22 cellular contexts compared by ENCODE assay signal in genomic region chr4:153533387-153533786, GRCh38.
DNase-seq lines count a peak whose midpoint lies in the region; ATAC-seq and TF ChIP-seq lines count a peak whose summit lies in the region.
"Had no signal": no experiment of that assay in that cellular context is flagged by ENCODE, and none has a peak within 500 bp of the region (broad histone marks: within the 10 kb centered on the region; RNA-seq: fewer than 3 reads in every experiment).

No MANE protein-coding gene starts in this region.

- no peaks in the 10 kb centered on the region for H3K9me3 Mint-ChIP-seq in activated CD8-positive, alpha-beta T cell treated with anti-CD3 and anti-CD28 coated beads for 36 hours
- H3K9me3 Mint-ChIP-seq in activated CD8-positive, alpha-beta T cell treated with anti-CD3 and anti-CD28 coated beads, Interleukin-2, amount 10 ng/mL, durations not matched to agents 7 days and 5 days (ENCODE audit: insufficient read depth): no peaks in the 10 kb centered on the region
- H3K9me3 Mint-ChIP-seq in effector memory CD8-positive, alpha-beta T cell: no peaks in the 10 kb centered on the region
- H3K9me3 Mint-ChIP-seq: GM23338 had no signal

- no peaks in the 10 kb centered on the region for H3K9me3 ChIP-seq in GM23248 (ENCODE audit: low read depth)
- no peaks in the 10 kb centered on the region for H3K9me3 ChIP-seq in gastrocnemius medialis
- no peaks in the 10 kb centered on the region for H3K9me3 ChIP-seq in body of pancreas

- no peaks in the 10 kb centered on the region for H3K79me2 ChIP-seq in GM23248 (ENCODE audit: insufficient read depth)

- ATAC-seq in activated CD8-positive, alpha-beta T cell treated with anti-CD3 and anti-CD28 coated beads for 36 hours: no peak
- ATAC-seq in activated CD8-positive, alpha-beta T cell treated with anti-CD3 and anti-CD28 coated beads, Interleukin-2, amount 10 ng/mL, durations not matched to agents 7 days and 5 days: no peak
- ATAC-seq in effector memory CD8-positive, alpha-beta T cell (replicated peaks): no peak
- ATAC-seq in gastrocnemius medialis (no peak), body of pancreas (no peak)
- ATAC-seq: GM23338, K562, Right ventricle myocardium inferior had no signal

- no peak overlapping the region for H3K4me2 ChIP-seq in GM23248 (ENCODE audit: unreplicated experiment)
- H3K4me2 ChIP-seq: GM23338, smooth muscle cell had no signal

- no peaks in the 10 kb centered on the region for H3F3A ChIP-seq in GM23248 (ENCODE audit: insufficient read depth)

- peak overlapping the region; percentile 88 for H3K27ac Mint-ChIP-seq in activated CD8-positive, alpha-beta T cell treated with anti-CD3 and anti-CD28 coated beads for 36 hours
- no peak overlapping the region for H3K27ac Mint-ChIP-seq in activated CD8-positive, alpha-beta T cell treated with anti-CD3 and anti-CD28 coated beads, Interleukin-2, amount 10 ng/mL, durations not matched to agents 7 days and 5 days
- peak overlapping the region; percentile 88 to 98 for H3K27ac Mint-ChIP-seq in effector memory CD8-positive, alpha-beta T cell
- H3K27ac Mint-ChIP-seq: GM23338 had no signal

- H3K4me3 ChIP-seq in GM23248 (no peak overlapping the region), gastrocnemius medialis (no peak overlapping the region), body of pancreas (no peak overlapping the region)
- H3K4me3 ChIP-seq: GM23338, K562, smooth muscle cell had no signal

- CTCF ChIA-PET in activated CD8-positive, alpha-beta T cell treated with anti-CD3 and anti-CD28 coated beads for 36 hours (lab: Charles Lee): interaction anchor here (0.6 to 3.3 kb wide), 5 partner anchors 35 to 1032 kb away, joined by 3 to 16 read pairs (median 3); no protein-coding TSS in a partner anchor
- CTCF ChIA-PET in activated CD8-positive, alpha-beta T cell treated with anti-CD3 and anti-CD28 coated beads, Interleukin-2, amount 10 ng/mL, durations not matched to agents 7 days and 5 days (lab: Charles Lee): interaction anchor here (0.8 to 1.9 kb wide), 5 partner anchors 11 to 82 kb away, joined by 3 to 14 read pairs (median 3); no protein-coding TSS in a partner anchor

- DNase-seq in activated CD8-positive, alpha-beta T cell treated with anti-CD3 and anti-CD28 coated beads for 36 hours: peak; percentile 33
- no peak for DNase-seq in activated CD8-positive, alpha-beta T cell treated with anti-CD3 and anti-CD28 coated beads, Interleukin-2, amount 10 ng/mL, durations not matched to agents 7 days and 5 days
- DNase-seq in GM23248: peak; percentile 65
- no peak for DNase-seq in effector memory CD8-positive, alpha-beta T cell
- DNase-seq in gastrocnemius medialis: no peak
- DNase-seq in body of pancreas: no peak
- no peak for DNase-seq in NOMO-1 treated with dmso at 0.1 percent for 144 hours (lab: John Stamatoyannopoulos, UW; ENCODE audit: unreplicated experiment)
- no peak for DNase-seq in DMS153 treated with DMSO at 0.1 percent for 48 hours (lab: John Stamatoyannopoulos, UW; ENCODE audit: unreplicated experiment)
- DNase-seq: activated CD4-positive, alpha-beta T cell treated with anti-CD3 and anti-CD28 coated beads, Interleukin-2, amount 50 U/mL, for 1 hour; activated naive CD4-positive, alpha-beta T cell; cortex of kidney; DMS53; GF-D8; NCI-H69; nucleus accumbens; stimulated activated CD4-positive, alpha-beta T cell treated with anti-CD3 and anti-CD28 coated beads, Interleukin-4, amount 100 ng/mL, for 1 hour; SW 1271 had no signal

- TF ChIP-seq POLR2A in gastrocnemius medialis (IDR thresholded peaks at IDR 0.05): no peak
- TF ChIP-seq POLR2A in body of pancreas (IDR thresholded peaks at IDR 0.05): no peak

- H3K4me1 Mint-ChIP-seq in activated CD8-positive, alpha-beta T cell treated with anti-CD3 and anti-CD28 coated beads for 36 hours (ENCODE audit: low read depth): peaks cover 86% of the 10 kb centered on the region
- peaks cover 81% of the 10 kb centered on the region for H3K4me1 Mint-ChIP-seq in activated CD8-positive, alpha-beta T cell treated with anti-CD3 and anti-CD28 coated beads, Interleukin-2, amount 10 ng/mL, durations not matched to agents 7 days and 5 days (ENCODE audit: low read depth)
- peaks cover 61 to 77% of the 10 kb centered on the region in 2 donors for H3K4me1 Mint-ChIP-seq in effector memory CD8-positive, alpha-beta T cell (ENCODE audit: low read depth in 2 of 2)

- peaks cover 16% of the 10 kb centered on the region for H3K4me1 ChIP-seq in GM23248 (ENCODE audit: insufficient read depth)
- H3K4me1 ChIP-seq in gastrocnemius medialis: peaks cover 87 to 91% of the 10 kb centered on the region in 2 donors
- peaks cover 84% of the 10 kb centered on the region for H3K4me1 ChIP-seq in body of pancreas

- H3K27me3 ChIP-seq in GM23248 (replicated peaks; ENCODE audit: insufficient read depth) (no peaks in the 10 kb centered on the region), gastrocnemius medialis (no peaks in the 10 kb centered on the region), body of pancreas (no peaks in the 10 kb centered on the region)

- peaks cover 23% of the 10 kb centered on the region for H3K36me3 Mint-ChIP-seq in activated CD8-positive, alpha-beta T cell treated with anti-CD3 and anti-CD28 coated beads for 36 hours (ENCODE audit: low read depth)
- H3K36me3 Mint-ChIP-seq in activated CD8-positive, alpha-beta T cell treated with anti-CD3 and anti-CD28 coated beads, Interleukin-2, amount 10 ng/mL, durations not matched to agents 7 days and 5 days (ENCODE audit: low read depth): peaks cover 36% of the 10 kb centered on the region
- peaks cover 19% of the 10 kb centered on the region for H3K36me3 Mint-ChIP-seq in effector memory CD8-positive, alpha-beta T cell (ENCODE audit: insufficient read depth)

- POLR2A ChIA-PET in activated CD8-positive, alpha-beta T cell treated with anti-CD3 and anti-CD28 coated beads for 36 hours (lab: Charles Lee): interaction anchor here (0.8 to 3.4 kb wide), 10 partner anchors 10 to 67 kb away, joined by 3 to 16 read pairs (median 3); no protein-coding TSS in a partner anchor
- POLR2A ChIA-PET in activated CD8-positive, alpha-beta T cell treated with anti-CD3 and anti-CD28 coated beads, Interleukin-2, amount 10 ng/mL, durations not matched to agents 7 days and 5 days (lab: Charles Lee): no interaction called here

- in situ Hi-C loops in GM23248 (cut with MboI): no loop called here
- in situ Hi-C loops in gastrocnemius medialis (cut with MboI; ENCODE audit: low sequenced_read_pairs in 4 of 4): no loop called here

- H3K27ac ChIP-seq in GM23248: no peak overlapping the region
- peak overlapping the region; percentile 77 to 83 (median 83) for H3K27ac ChIP-seq in gastrocnemius medialis
- no peak overlapping the region for H3K27ac ChIP-seq in body of pancreas
- H3K27ac ChIP-seq: C4-2B had no signal

- no peak overlapping the region for H3K4me3 Mint-ChIP-seq in activated CD8-positive, alpha-beta T cell treated with anti-CD3 and anti-CD28 coated beads for 36 hours
- no peak overlapping the region for H3K4me3 Mint-ChIP-seq in activated CD8-positive, alpha-beta T cell treated with anti-CD3 and anti-CD28 coated beads, Interleukin-2, amount 10 ng/mL, durations not matched to agents 7 days and 5 days
- no peak overlapping the region for H3K4me3 Mint-ChIP-seq in effector memory CD8-positive, alpha-beta T cell
- H3K4me3 Mint-ChIP-seq: GM23338 had no signal

- H4K20me1 ChIP-seq in GM23248 (ENCODE audit: insufficient read depth): no peaks in the 10 kb centered on the region

- H2AFZ ChIP-seq in GM23248: no peak overlapping the region
- H2AFZ ChIP-seq: GM23338 had no signal

- no peak overlapping the region for H3K9ac ChIP-seq in GM23248

- H3K36me3 ChIP-seq in GM23248 (ENCODE audit: low read depth) (no peaks in the 10 kb centered on the region), gastrocnemius medialis (no peaks in the 10 kb centered on the region), body of pancreas (replicated peaks in 1 of 2; ENCODE audit: insufficient read depth in 1 of 2, low read depth in 2 of 2) (no peaks in the 10 kb centered on the region)

- H3K27me3 Mint-ChIP-seq in activated CD8-positive, alpha-beta T cell treated with anti-CD3 and anti-CD28 coated beads for 36 hours: no peaks in the 10 kb centered on the region
- H3K27me3 Mint-ChIP-seq in activated CD8-positive, alpha-beta T cell treated with anti-CD3 and anti-CD28 coated beads, Interleukin-2, amount 10 ng/mL, durations not matched to agents 7 days and 5 days (ENCODE audit: low read depth): no peaks in the 10 kb centered on the region
- no peaks in the 10 kb centered on the region for H3K27me3 Mint-ChIP-seq in effector memory CD8-positive, alpha-beta T cell

- intact Hi-C loops in activated CD8-positive, alpha-beta T cell treated with anti-CD3 and anti-CD28 coated beads for 36 hours (cut with micrococcal nuclease): no loop called here
- intact Hi-C loops in gastrocnemius medialis (cut with DNase I; ENCODE audit: low total_unique reads): no loop called here
- intact Hi-C loops in body of pancreas (cut with DNase I): no loop called here

- H3K9me2 ChIP-seq in GM23248 (ENCODE audit: insufficient read depth): no peaks in the 10 kb centered on the region

- no peak for TF ChIP-seq CTCF in activated CD8-positive, alpha-beta T cell treated with anti-CD3 and anti-CD28 coated beads for 36 hours (IDR thresholded peaks at IDR 0.05)
- TF ChIP-seq CTCF in gastrocnemius medialis (IDR thresholded peaks at IDR 0.05 in 4 of 5, conservative IDR thresholded peaks at IDR 0.05 in 1 of 5): no peak
- no peak for TF ChIP-seq CTCF in body of pancreas (IDR thresholded peaks at IDR 0.05)

Comparison
In these comparisons a context has a peak if more than half of its experiments do, and no peak if none do; other contexts are left out.
1. DNase-seq: peak in activated CD8-positive, alpha-beta T cell treated with anti-CD3 and anti-CD28 coated beads for 36 hours (single experiment) and GM23248 (single experiment); none in activated CD8-positive, alpha-beta T cell treated with anti-CD3 and anti-CD28 coated beads, Interleukin-2, amount 10 ng/mL, durations not matched to agents 7 days and 5 days (single experiment), effector memory CD8-positive, alpha-beta T cell (0 of 3), gastrocnemius medialis (0 of 2), body of pancreas (0 of 4), NOMO-1 treated with dmso at 0.1 percent for 144 hours (single experiment) and DMS153 treated with DMSO at 0.1 percent for 48 hours (single experiment).
2. H3K27ac ChIP-seq: peak in gastrocnemius medialis (4 of 4); none in GM23248 (single experiment) and body of pancreas (0 of 4).